18 cellular contexts compared by ENCODE assay signal in the genomic region with DNA sequence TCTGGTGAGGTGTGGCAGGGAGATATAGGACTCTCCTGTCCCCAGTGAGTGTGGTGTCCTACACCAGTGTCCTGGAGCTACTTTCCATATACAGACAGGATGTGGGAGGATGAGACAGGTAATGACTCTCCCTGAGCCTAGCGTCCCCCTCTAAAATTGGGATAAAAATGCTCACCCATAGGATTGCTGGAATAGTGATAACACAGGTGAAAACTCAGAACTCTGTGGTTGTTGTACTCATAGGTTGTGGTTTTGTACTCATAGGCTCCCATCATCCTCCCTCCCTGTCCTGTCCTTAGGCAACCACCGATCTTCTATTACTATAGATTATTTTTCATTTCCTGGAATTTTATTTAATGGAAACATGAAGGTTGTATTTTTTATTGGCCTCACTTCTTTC.
"Had no signal": no experiment of that assay in that cellular context is flagged by ENCODE, and none has a peak within 500 bp of the region (broad histone marks: within the 10 kb centered on the region; RNA-seq: fewer than 3 reads in every experiment).

No MANE protein-coding gene starts in this region.

- H3K9me3 ChIP-seq: heart right ventricle, left ventricle myocardium inferior, lower lobe of right lung, pancreas had no signal

- H3K4me3 Mint-ChIP-seq: dendritic cell treated with granulocyte-macrophage colony-stimulating factor and Interleukin-4, amounts not matched to agents 40 ng/mL and 50 ng/mL, for 4 days; natural killer cell treated with Interleukin-12 subunit alpha and Interleukin-12 subunit beta and Interleukin-15 and Interleukin-18, amount 100 ng/mL, for 72 hours; neural progenitor cell; type B pancreatic cell had no signal

- H3K36me3 Mint-ChIP-seq: natural killer cell treated with Interleukin-12 subunit alpha and Interleukin-12 subunit beta and Interleukin-15 and Interleukin-18, amount 100 ng/mL, for 72 hours; neural progenitor cell; type B pancreatic cell had no signal

- H3K36me3 ChIP-seq: heart right ventricle, left ventricle myocardium inferior, lower lobe of right lung, neural progenitor cell, pancreas had no signal

- H3K9me3 Mint-ChIP-seq: dendritic cell treated with granulocyte-macrophage colony-stimulating factor and Interleukin-4, amounts not matched to agents 40 ng/mL and 50 ng/mL, for 4 days; natural killer cell treated with Interleukin-12 subunit alpha and Interleukin-12 subunit beta and Interleukin-15 and Interleukin-18, amount 100 ng/mL, for 72 hours; neural progenitor cell had no signal

- H3K4me2 ChIP-seq: neural progenitor cell had no signal

- H3K27me3 ChIP-seq: neural progenitor cell had no signal

- H3K27ac Mint-ChIP-seq: dendritic cell treated with granulocyte-macrophage colony-stimulating factor and Interleukin-4, amounts not matched to agents 40 ng/mL and 50 ng/mL, for 4 days; natural killer cell treated with Interleukin-12 subunit alpha and Interleukin-12 subunit beta and Interleukin-15 and Interleukin-18, amount 100 ng/mL, for 72 hours; neural progenitor cell; type B pancreatic cell had no signal

- H3K4me3 ChIP-seq: heart right ventricle, left ventricle myocardium inferior, lower lobe of right lung, neural progenitor cell, pancreas had no signal

- H3K9ac ChIP-seq: neural progenitor cell had no signal

- H3K4me1 ChIP-seq: left ventricle myocardium inferior, lower lobe of right lung, neural progenitor cell had no signal

- H3K27ac ChIP-seq: heart right ventricle, left ventricle myocardium inferior, lower lobe of right lung, neural progenitor cell, pancreas had no signal

- H2AFZ ChIP-seq: neural progenitor cell had no signal

- H3K27me3 Mint-ChIP-seq: dendritic cell treated with granulocyte-macrophage colony-stimulating factor and Interleukin-4, amounts not matched to agents 40 ng/mL and 50 ng/mL, for 4 days; progenitor cell of endocrine pancreas; type B pancreatic cell had no signal

- DNase-seq: heart right ventricle; islet precursor cell; left cardiac atrium; left ventricle myocardium inferior; lower lobe of right lung; mesenchymal stem cell; midbrain; occipital lobe; pancreas; right cardiac atrium; small intestine; stimulated activated CD4-positive, alpha-beta T cell treated with anti-CD3 and anti-CD28 coated beads, Interleukin-2, amount 100 ng/mL, for 48 hours; stimulated activated naive CD4-positive, alpha-beta T cell treated with Interleukin-2 at 50 U/mL for 16 hours had no signal

- ATAC-seq: heart right ventricle; left cardiac atrium; lower lobe of right lung; natural killer cell treated with Interleukin-12 subunit alpha and Interleukin-12 subunit beta and Interleukin-15 and Interleukin-18, amount 100 ng/mL, for 72 hours; pancreas; right cardiac atrium had no signal
